Comparison of ENCODE assay signal across 2 cellular contexts in genomic region chr3:189167027-189167766, GRCh38.
A peak's percentile ranks its signal among the peaks of the same experiment; 100 is the strongest.
TF ChIP-seq lines count a peak whose summit lies in the region.

No MANE protein-coding gene starts in this region.

TF ChIP-seq in WTC11, 78 proteins besides CTCF, POLR2A, EP300 and RAD21:
- TF ChIP-seq PRDM15 (CRISPR knock-in tag; IDR thresholded peaks at IDR 0.05), result peak; percentile 58
- TF ChIP-seq ZMAT4 (CRISPR knock-in tag; IDR thresholded peaks at IDR 0.05), result no peak

TF ChIP-seq in HepG2, 621 proteins besides CTCF, POLR2A, EP300 and RAD21:
- no peak for TF ChIP-seq NRL (CRISPR knock-in tag; IDR thresholded peaks at IDR 0.05; ENCODE audit: borderline replicate concordance)
- TF ChIP-seq ZFAT (CRISPR knock-in tag; conservative IDR thresholded peaks at IDR 0.05), result no peak
- TF ChIP-seq CREBL2 (CRISPR knock-in tag; IDR thresholded peaks at IDR 0.05; ENCODE audit: borderline replicate concordance), result no peak
- TF ChIP-seq ARHGAP35 (CRISPR knock-in tag; IDR thresholded peaks at IDR 0.05; ENCODE audit: borderline replicate concordance), result no peak
- no peak for TF ChIP-seq ZBTB3 (CRISPR knock-in tag; IDR thresholded peaks at IDR 0.05; ENCODE audit: borderline replicate concordance, low read depth)
- TF ChIP-seq STAT6 (CRISPR knock-in tag; IDR thresholded peaks at IDR 0.05; ENCODE audit: borderline replicate concordance), result no peak
- no peak for TF ChIP-seq CEBPB (IDR thresholded peaks at IDR 0.05; ENCODE audit: borderline replicate concordance, low read depth, low read length)
